In the genomic region with DNA sequence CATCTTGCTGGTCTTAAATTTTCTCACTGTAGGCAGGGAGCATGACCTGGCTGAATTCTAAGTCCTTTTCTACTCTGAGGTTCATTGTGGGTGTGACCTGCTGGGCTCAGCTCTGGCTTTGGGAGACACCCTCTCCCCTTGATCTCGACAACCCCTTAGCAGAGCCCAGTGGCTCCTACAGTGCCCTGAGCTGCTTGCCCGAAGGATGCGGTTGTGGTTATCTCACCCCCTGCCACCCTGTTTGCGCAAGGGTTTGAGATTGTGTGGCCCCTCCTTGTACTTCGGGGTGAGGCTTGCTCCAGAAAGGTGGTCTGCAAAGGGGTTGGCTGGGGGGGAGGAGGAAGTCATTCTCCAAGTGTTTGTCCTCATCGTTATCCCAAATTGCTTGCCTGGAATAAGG, we compare ENCODE assay signal across 16 cellular contexts.
"Had no signal": no experiment of that assay in that cellular context is flagged by ENCODE, and none has a peak within 500 bp of the region (broad histone marks: within the 10 kb centered on the region; RNA-seq: fewer than 3 reads in every experiment).

No MANE protein-coding gene starts in this region.

- H3K27me3 ChIP-seq: brain microvascular endothelial cell, dorsolateral prefrontal cortex, esophagus muscularis mucosa, sigmoid colon, suprapubic skin had no signal

- H3K4me3 Mint-ChIP-seq: activated naive CD8-positive, alpha-beta T cell; activated T-cell treated with anti-CD3 and anti-CD28 coated beads, Interleukin-2, amount 50 U/mL, for 24 hours; memory B cell; nephron progenitor cell; T-helper 17 cell had no signal

- H3K9me3 ChIP-seq: esophagus muscularis mucosa, sigmoid colon, suprapubic skin had no signal

- DNase-seq: activated CD4-positive, alpha-beta T cell treated with anti-CD3 and anti-CD28 coated beads, Interleukin-2, amount 50 U/mL, for 1 hour; activated gamma-delta T cell; activated T-cell treated with anti-CD3 and anti-CD28 coated beads, Interleukin-2, amount 50 U/mL, for 24 hours; amygdala; brain microvascular endothelial cell; dorsolateral prefrontal cortex; glutamatergic neuron; nephron progenitor cell; sigmoid colon; stimulated activated CD4-positive, alpha-beta T cell treated with anti-CD3 and anti-CD28 coated beads, Interleukin-2, amount 100 ng/mL, for 24 hours; stimulated activated naive CD4-positive, alpha-beta T cell treated with Interleukin-2 at 50 U/mL for 16 hours; T-helper 17 cell had no signal

- H3K4me3 ChIP-seq: dorsolateral prefrontal cortex, esophagus muscularis mucosa, sigmoid colon, suprapubic skin had no signal

- H3K4me1 Mint-ChIP-seq: memory B cell had no signal

- H3K36me3 Mint-ChIP-seq: memory B cell had no signal

- ATAC-seq: T-helper 17 cell had no signal

- H3K36me3 ChIP-seq: brain microvascular endothelial cell, esophagus muscularis mucosa, sigmoid colon, suprapubic skin had no signal

- H3K27ac Mint-ChIP-seq: activated naive CD8-positive, alpha-beta T cell; activated T-cell treated with anti-CD3 and anti-CD28 coated beads, Interleukin-2, amount 50 U/mL, for 24 hours; memory B cell; nephron progenitor cell; T-helper 17 cell had no signal

- H3K27ac ChIP-seq: brain microvascular endothelial cell, suprapubic skin had no signal

- H3K9me3 Mint-ChIP-seq: activated T-cell treated with anti-CD3 and anti-CD28 coated beads, Interleukin-2, amount 50 U/mL, for 24 hours; memory B cell; nephron progenitor cell had no signal
